In the genomic region with DNA sequence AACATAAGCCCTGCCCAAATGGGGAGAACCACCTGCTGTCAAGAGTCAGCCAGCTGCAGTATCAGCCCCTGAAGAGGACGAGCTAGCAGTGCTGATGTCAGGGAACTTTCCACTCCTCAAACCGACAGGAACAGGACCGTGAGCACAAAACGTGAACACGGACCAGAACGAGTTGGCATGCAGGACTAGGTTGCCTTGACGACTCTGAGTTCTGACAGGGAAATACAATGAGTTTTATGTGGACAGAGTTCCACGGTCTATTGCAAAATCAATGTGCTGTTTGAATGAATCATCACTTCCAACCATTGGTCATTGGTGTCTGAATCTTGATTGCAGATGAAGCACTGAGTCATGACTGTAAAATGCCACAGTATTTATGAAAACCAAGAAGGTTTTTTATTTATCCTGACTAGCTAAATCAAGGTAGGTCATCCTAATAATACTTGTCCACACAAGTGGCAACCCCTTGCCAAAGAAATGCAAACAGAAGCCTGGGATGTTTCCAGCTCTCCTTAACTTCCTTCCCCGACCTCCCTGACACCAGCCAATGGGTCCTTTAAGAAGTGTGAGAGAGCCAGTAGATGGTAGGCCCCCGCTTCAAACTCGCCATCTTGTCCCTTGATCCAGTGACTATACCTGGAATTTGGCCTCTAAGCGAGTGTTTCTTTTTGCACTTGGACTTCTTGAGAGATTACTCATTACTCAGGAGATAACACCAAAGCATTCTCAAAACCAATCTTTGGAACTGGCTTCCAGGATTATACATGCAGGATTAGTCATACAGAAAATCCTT, we compare ENCODE assay signal across 2 cellular contexts.
TF ChIP-seq lines count a peak whose summit lies in the region.

No MANE protein-coding gene starts in this region.

TF ChIP-seq in A549, 52 proteins besides CTCF, POLR2A, EP300 and RAD21 (continued from another document):
- TF ChIP-seq, protein P1, sequence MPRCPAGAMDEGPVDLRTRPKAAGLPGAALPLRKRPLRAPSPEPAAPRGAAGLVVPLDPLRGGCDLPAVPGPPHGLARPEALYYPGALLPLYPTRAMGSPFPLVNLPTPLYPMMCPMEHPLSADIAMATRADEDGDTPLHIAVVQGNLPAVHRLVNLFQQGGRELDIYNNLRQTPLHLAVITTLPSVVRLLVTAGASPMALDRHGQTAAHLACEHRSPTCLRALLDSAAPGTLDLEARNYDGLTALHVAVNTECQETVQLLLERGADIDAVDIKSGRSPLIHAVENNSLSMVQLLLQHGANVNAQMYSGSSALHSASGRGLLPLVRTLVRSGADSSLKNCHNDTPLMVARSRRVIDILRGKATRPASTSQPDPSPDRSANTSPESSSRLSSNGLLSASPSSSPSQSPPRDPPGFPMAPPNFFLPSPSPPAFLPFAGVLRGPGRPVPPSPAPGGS (IDR thresholded peaks at IDR 0.05), result peak; percentile 97
- peak; percentile 1 for TF ChIP-seq ZFP36 (IDR thresholded peaks at IDR 0.05; ENCODE audit: borderline replicate concordance, partially characterized antibody)
- peak; percentile 100 for TF ChIP-seq JUNB (IDR thresholded peaks at IDR 0.05)
- peak; percentile 100 for TF ChIP-seq CEBPB (IDR thresholded peaks at IDR 0.05)
- peak; percentile 12; the same call in 1 of the 2 replicates for TF ChIP-seq FOXS1 (CRISPR knock-in tag; IDR thresholded peaks at IDR 0.05)
- TF ChIP-seq PHF8 (IDR thresholded peaks at IDR 0.05; ENCODE audit: borderline replicate concordance, low read depth), result no peak
- no peak; the same call in 1 of the 2 replicates for TF ChIP-seq CHD4 (IDR thresholded peaks at IDR 0.05; ENCODE audit: borderline replicate concordance)
- peak; percentile 35; the same call in 2 of the 3 replicates for TF ChIP-seq SMC3 (IDR thresholded peaks at IDR 0.05)
- TF ChIP-seq JUN (IDR thresholded peaks at IDR 0.05), result peak; percentile 95 to 98
- TF ChIP-seq MYC (IDR thresholded peaks at IDR 0.05; ENCODE audit: borderline replicate concordance, low read length), result no peak
- no peak for TF ChIP-seq KDM5A (IDR thresholded peaks at IDR 0.05)
- no peak for TF ChIP-seq RARB (CRISPR knock-in tag; IDR thresholded peaks at IDR 0.05)
- TF ChIP-seq, protein P2, sequence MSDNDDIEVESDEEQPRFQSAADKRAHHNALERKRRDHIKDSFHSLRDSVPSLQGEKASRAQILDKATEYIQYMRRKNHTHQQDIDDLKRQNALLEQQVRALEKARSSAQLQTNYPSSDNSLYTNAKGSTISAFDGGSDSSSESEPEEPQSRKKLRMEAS (IDR thresholded peaks at IDR 0.05), result peak; percentile 87
- peak; percentile 96 for TF ChIP-seq GATA3 (IDR thresholded peaks at IDR 0.05; ENCODE audit: borderline replicate concordance)
- no peak for TF ChIP-seq CBX8 (IDR thresholded peaks at IDR 0.05)
- TF ChIP-seq BHLHE40 (IDR thresholded peaks at IDR 0.05; ENCODE audit: low read depth, low read length), result peak; percentile 89
- 0 out of 2 replicates have a peak, but pooled peaks have one; percentile 27 for TF ChIP-seq HOXB5 (CRISPR knock-in tag; IDR thresholded peaks at IDR 0.05)
- TF ChIP-seq, protein P3, sequence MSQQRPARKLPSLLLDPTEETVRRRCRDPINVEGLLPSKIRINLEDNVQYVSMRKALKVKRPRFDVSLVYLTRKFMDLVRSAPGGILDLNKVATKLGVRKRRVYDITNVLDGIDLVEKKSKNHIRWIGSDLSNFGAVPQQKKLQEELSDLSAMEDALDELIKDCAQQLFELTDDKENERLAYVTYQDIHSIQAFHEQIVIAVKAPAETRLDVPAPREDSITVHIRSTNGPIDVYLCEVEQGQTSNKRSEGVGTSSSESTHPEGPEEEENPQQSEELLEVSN (IDR thresholded peaks at IDR 0.05; ENCODE audit: borderline replicate concordance, low read depth), result no peak; the same call in 1 of the 2 replicates
- TF ChIP-seq HOXA7 (CRISPR knock-in tag; IDR thresholded peaks at IDR 0.05), result no peak

TF ChIP-seq in HEK293, 187 proteins besides CTCF, POLR2A, EP300 and RAD21 (continued from another document):
- TF ChIP-seq ZNF335 (tag by site-specific recombination; conservative IDR thresholded peaks at IDR 0.05), result peak; percentile 55
- no peak for TF ChIP-seq ZNF510 (tag by site-specific recombination; IDR thresholded peaks at IDR 0.05; ENCODE audit: insufficient replicate concordance)
- TF ChIP-seq SP2 (tag by site-specific recombination; IDR thresholded peaks at IDR 0.05), result peak; percentile 23; the same call in 1 of the 2 replicates
- TF ChIP-seq ZSCAN23 (tag by site-specific recombination; IDR thresholded peaks at IDR 0.05), result no peak
- peak; percentile 92 for TF ChIP-seq ZNF600 (tag by site-specific recombination; IDR thresholded peaks at IDR 0.05)
- peak; percentile 48 for TF ChIP-seq ZNF366 (tag by site-specific recombination; conservative IDR thresholded peaks at IDR 0.05)
- TF ChIP-seq ZNF660 (tag by site-specific recombination; IDR thresholded peaks at IDR 0.05), result 0 out of 2 replicates have a peak, but pooled peaks have one; percentile 44
- peak; percentile 79 for TF ChIP-seq ZNF629 (tag by site-specific recombination; IDR thresholded peaks at IDR 0.05)
- TF ChIP-seq ZNF623 (tag by site-specific recombination; IDR thresholded peaks at IDR 0.05), result no peak
- peak; percentile 59 for TF ChIP-seq FEZF1 (tag by site-specific recombination; IDR thresholded peaks at IDR 0.05)
- TF ChIP-seq, protein P4, sequence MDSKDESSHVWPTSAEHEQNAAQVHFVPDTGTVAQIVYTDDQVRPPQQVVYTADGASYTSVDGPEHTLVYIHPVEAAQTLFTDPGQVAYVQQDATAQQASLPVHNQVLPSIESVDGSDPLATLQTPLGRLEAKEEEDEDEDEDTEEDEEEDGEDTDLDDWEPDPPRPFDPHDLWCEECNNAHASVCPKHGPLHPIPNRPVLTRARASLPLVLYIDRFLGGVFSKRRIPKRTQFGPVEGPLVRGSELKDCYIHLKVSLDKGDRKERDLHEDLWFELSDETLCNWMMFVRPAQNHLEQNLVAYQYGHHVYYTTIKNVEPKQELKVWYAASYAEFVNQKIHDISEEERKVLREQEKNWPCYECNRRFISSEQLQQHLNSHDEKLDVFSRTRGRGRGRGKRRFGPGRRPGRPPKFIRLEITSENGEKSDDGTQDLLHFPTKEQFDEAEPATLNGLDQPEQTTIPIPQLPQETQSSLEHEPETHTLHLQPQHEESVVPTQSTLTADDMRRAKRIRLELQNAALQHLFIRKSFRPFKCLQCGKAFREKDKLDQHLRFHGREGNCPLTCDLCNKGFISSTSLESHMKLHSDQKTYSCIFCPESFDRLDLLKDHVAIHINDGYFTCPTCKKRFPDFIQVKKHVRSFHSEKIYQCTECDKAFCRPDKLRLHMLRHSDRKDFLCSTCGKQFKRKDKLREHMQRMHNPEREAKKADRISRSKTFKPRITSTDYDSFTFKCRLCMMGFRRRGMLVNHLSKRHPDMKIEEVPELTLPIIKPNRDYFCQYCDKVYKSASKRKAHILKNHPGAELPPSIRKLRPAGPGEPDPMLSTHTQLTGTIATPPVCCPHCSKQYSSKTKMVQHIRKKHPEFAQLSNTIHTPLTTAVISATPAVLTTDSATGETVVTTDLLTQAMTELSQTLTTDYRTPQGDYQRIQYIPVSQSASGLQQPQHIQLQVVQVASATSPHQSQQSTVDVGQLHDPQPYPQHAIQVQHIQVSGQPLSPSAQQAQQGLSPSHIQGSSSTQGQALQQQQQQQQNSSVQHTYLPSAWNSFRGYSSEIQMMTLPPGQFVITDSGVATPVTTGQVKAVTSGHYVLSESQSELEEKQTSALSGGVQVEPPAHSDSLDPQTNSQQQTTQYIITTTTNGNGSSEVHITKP (tag by site-specific recombination; IDR thresholded peaks at IDR 0.05), result 0 out of 2 replicates have a peak, but pooled peaks have one; percentile 57
- peak; percentile 66; the same call in 1 of the 2 replicates for TF ChIP-seq ZNF184 (tag by site-specific recombination; IDR thresholded peaks at IDR 0.05)
- TF ChIP-seq ZBTB21 (tag by site-specific recombination; IDR thresholded peaks at IDR 0.05), result peak; percentile 37; the same call in 1 of the 2 replicates
- TF ChIP-seq ZEB2 (tag by site-specific recombination; IDR thresholded peaks at IDR 0.05), result peak; percentile 67
